Comparison of ENCODE assay signal across 2 cellular contexts in genomic region chr20:1298166-1298565, GRCh38.
TF ChIP-seq lines count a peak whose summit lies in the region.

No MANE protein-coding gene starts in this region.

TF ChIP-seq in HepG2, 621 proteins besides CTCF, POLR2A, EP300 and RAD21:
- TF ChIP-seq ZNF326 (CRISPR knock-in tag; IDR thresholded peaks at IDR 0.05; ENCODE audit: borderline replicate concordance) (no peak), ZNF263 (CRISPR knock-in tag; IDR thresholded peaks at IDR 0.05) (peak; percentile 85), SCMH1 (CRISPR knock-in tag; IDR thresholded peaks at IDR 0.05; ENCODE audit: borderline replicate concordance) (no peak), ZNF253 (CRISPR knock-in tag; IDR thresholded peaks at IDR 0.05; ENCODE audit: borderline replicate concordance) (no peak), ZNF607 (CRISPR knock-in tag; IDR thresholded peaks at IDR 0.05; ENCODE audit: borderline replicate concordance) (no peak), ZNF574 (CRISPR knock-in tag; IDR thresholded peaks at IDR 0.05) (no peak), HINFP (CRISPR knock-in tag; IDR thresholded peaks at IDR 0.05; ENCODE audit: low read depth) (no peak)

TF ChIP-seq in K562, 482 proteins besides CTCF, POLR2A, EP300 and RAD21:
- peak; percentile 82 for TF ChIP-seq ZNF263 (CRISPR knock-in tag; IDR thresholded peaks at IDR 0.05; ENCODE audit: borderline replicate concordance)
- no peak for TF ChIP-seq SMAD4 (CRISPR knock-in tag; conservative IDR thresholded peaks at IDR 0.05)
- no peak for TF ChIP-seq PRPF4 (IDR thresholded peaks at IDR 0.05; ENCODE audit: insufficient read depth, low read depth, low read length, poor library complexity, severe bottlenecking)
- no peak for TF ChIP-seq BHLHE40 (IDR thresholded peaks at IDR 0.05; ENCODE audit: low read length)
- TF ChIP-seq ETV5 (CRISPR knock-in tag; IDR thresholded peaks at IDR 0.05; ENCODE audit: low read depth): no peak
- TF ChIP-seq RCOR1 (IDR thresholded peaks at IDR 0.05; ENCODE audit: borderline replicate concordance in 1 of 2, low read depth in 2 of 2, low read length in 2 of 2): no peak
- TF ChIP-seq, protein P1, sequence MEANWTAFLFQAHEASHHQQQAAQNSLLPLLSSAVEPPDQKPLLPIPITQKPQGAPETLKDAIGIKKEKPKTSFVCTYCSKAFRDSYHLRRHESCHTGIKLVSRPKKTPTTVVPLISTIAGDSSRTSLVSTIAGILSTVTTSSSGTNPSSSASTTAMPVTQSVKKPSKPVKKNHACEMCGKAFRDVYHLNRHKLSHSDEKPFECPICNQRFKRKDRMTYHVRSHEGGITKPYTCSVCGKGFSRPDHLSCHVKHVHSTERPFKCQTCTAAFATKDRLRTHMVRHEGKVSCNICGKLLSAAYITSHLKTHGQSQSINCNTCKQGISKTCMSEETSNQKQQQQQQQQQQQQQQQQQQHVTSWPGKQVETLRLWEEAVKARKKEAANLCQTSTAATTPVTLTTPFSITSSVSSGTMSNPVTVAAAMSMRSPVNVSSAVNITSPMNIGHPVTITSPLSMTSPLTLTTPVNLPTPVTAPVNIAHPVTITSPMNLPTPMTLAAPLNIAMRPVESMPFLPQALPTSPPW (CRISPR knock-in tag; IDR thresholded peaks at IDR 0.05): no peak
